In the genomic region with DNA sequence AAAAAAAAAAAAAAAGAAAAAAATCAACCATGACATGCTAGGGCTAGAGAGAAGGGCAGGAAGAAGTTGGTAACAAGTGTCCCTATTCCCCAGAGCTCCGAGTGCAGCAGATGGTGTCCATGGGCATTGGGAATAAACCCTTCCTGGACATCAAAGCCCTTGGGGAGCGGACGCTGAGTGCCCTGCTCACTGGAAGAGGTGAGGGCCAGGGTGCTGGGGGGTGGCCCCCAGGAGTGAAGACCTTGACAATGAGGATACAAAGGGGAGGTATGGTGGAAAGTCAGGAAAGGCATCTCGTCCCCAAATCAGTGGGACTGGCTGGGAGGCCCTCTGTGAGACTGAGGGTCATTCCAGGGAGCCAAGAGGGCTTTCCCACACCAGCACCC, we compare ENCODE assay signal across 13 cellular contexts. TPM values are rescaled to one million over a fixed set of nuclear protein-coding genes. Genes with fewer than 3 reads are reported as not detected.
DNase-seq lines count a peak whose midpoint lies in the region; ATAC-seq, FAIRE-seq and TF ChIP-seq lines count a peak whose summit lies in the region.
"Had no signal": no experiment of that assay in that cellular context is flagged by ENCODE, and none has a peak within 500 bp of the region (broad histone marks: within the 10 kb centered on the region; RNA-seq: fewer than 3 reads in every experiment).

No MANE protein-coding gene starts in this region.

- H3K27ac Mint-ChIP-seq in endodermal cell = no peak overlapping the region
- H3K27ac Mint-ChIP-seq in neural progenitor cell = peak overlapping the region; percentile 34

- TF ChIP-seq CTCF in HL-60 (IDR thresholded peaks at IDR 0.05; ENCODE audit: insufficient read depth, low read length) (no peak), endodermal cell (conservative IDR thresholded peaks at IDR 0.05) (no peak), neural progenitor cell (IDR thresholded peaks at IDR 0.05) (no peak)

- no peak for FAIRE-seq in GM12892 (lab: Jason Lieb, UNC)
- FAIRE-seq: TTC549 had no signal

- no peaks in the 10 kb centered on the region for H3K27me3 Mint-ChIP-seq in endodermal cell (ENCODE audit: insufficient read depth)
- peaks cover 24% of the 10 kb centered on the region for H3K27me3 Mint-ChIP-seq in neural progenitor cell (ENCODE audit: insufficient read depth, low read depth)

- ATAC-seq in HG02852 (IDR thresholded peaks at IDR 0.05; ENCODE audit: unreplicated experiment) = no peak
- ATAC-seq in GM18505 (IDR thresholded peaks at IDR 0.05; ENCODE audit: unreplicated experiment) = no peak

- H3K9me3 Mint-ChIP-seq in endodermal cell (no peaks in the 10 kb centered on the region), neural progenitor cell (peaks cover 9% of the 10 kb centered on the region)

- H3K4me3 ChIP-seq in BLaER1 = no peak overlapping the region
- no peak overlapping the region for H3K4me3 ChIP-seq in HL-60 (replicated peaks; ENCODE audit: insufficient read depth, low read length)
- H3K4me3 ChIP-seq in endodermal cell (ENCODE audit: low read length) = no peak overlapping the region
- H3K4me3 ChIP-seq in neural progenitor cell = no peak overlapping the region
- H3K4me3 ChIP-seq: cardiac muscle cell had no signal

- H3F3A ChIP-seq in neural progenitor cell (ENCODE audit: low read depth) = peaks cover 60% of the 10 kb centered on the region

- H3K27ac ChIP-seq in BLaER1 = no peak overlapping the region
- H3K27ac ChIP-seq in HL-60 (replicated peaks) = peak overlapping the region; percentile 73
- peak overlapping the region; percentile 78 for H3K27ac ChIP-seq in endodermal cell (ENCODE audit: low read depth, low read length)
- H3K27ac ChIP-seq in neural progenitor cell = peak overlapping the region; percentile 31

- peaks cover 24% of the 10 kb centered on the region for H3K79me2 ChIP-seq in neural progenitor cell (ENCODE audit: low read depth)

- 96 to 98% methylated on average over 4 of the region's 4 CpGs for WGBS in endodermal cell (ENCODE audit: insufficient coverage in 1 of 2, insufficient read length in 1 of 2), 2 experiments

- H3K4me3 Mint-ChIP-seq in endodermal cell = no peak overlapping the region
- peak overlapping the region; percentile 11 for H3K4me3 Mint-ChIP-seq in neural progenitor cell

- H3K9me3 ChIP-seq in BLaER1 = no peaks in the 10 kb centered on the region
- H3K9me3 ChIP-seq in endodermal cell (ENCODE audit: control insufficient read depth, low read length) = no peaks in the 10 kb centered on the region
- no peaks in the 10 kb centered on the region for H3K9me3 ChIP-seq in neural progenitor cell (ENCODE audit: low read depth)

- H3K4me2 ChIP-seq in BLaER1 (peak overlapping the region; percentile 50), neural progenitor cell (no peak overlapping the region)

- H3K36me3 Mint-ChIP-seq in endodermal cell (ENCODE audit: low read depth) (peaks cover 75% of the 10 kb centered on the region), neural progenitor cell (peaks cover 65% of the 10 kb centered on the region)

- H3K4me1 Mint-ChIP-seq in endodermal cell (no peaks in the 10 kb centered on the region), neural progenitor cell (peaks cover 42% of the 10 kb centered on the region)

- H3K36me3 ChIP-seq in BLaER1 = peaks cover 85% of the 10 kb centered on the region
- H3K36me3 ChIP-seq in endodermal cell (ENCODE audit: control insufficient read depth, insufficient read depth, low read length) = peaks cover 88% of the 10 kb centered on the region
- peaks cover 8% of the 10 kb centered on the region for H3K36me3 ChIP-seq in neural progenitor cell

- H3K27me3 ChIP-seq in BLaER1 (no peaks in the 10 kb centered on the region), HL-60 (ENCODE audit: insufficient read depth, poor library complexity, severe bottlenecking) (no peaks in the 10 kb centered on the region), endodermal cell (ENCODE audit: control insufficient read depth, insufficient read depth, low read length, poor library complexity, severe bottlenecking) (no peaks in the 10 kb centered on the region), neural progenitor cell (no peaks in the 10 kb centered on the region)
- H3K27me3 ChIP-seq: cardiac muscle cell had no signal

- TF ChIP-seq POLR2A in GM12892 (IDR thresholded peaks at IDR 0.05; ENCODE audit: low read depth, low read length) (no peak), GM18505 (IDR thresholded peaks at IDR 0.05; ENCODE audit: borderline replicate concordance, extremely low read depth, insufficient read depth, insufficient read length) (no peak)

- DNase-seq in HL-60 (ENCODE audit: low read depth in 1 of 2, low spot score in 1 of 2) = no peak
- no peak for DNase-seq in endodermal cell
- no peak for DNase-seq in neural progenitor cell (ENCODE audit: low spot score)
- no peak for DNase-seq in GOT3 (lab: John Stamatoyannopoulos, UW)
- no peak for DNase-seq in GM12892 (ENCODE audit: insufficient read length)
- DNase-seq: NCI-H1092, NCI-H510A had no signal

- H4K20me1 ChIP-seq in BLaER1 (peaks cover 49% of the 10 kb centered on the region), neural progenitor cell (ENCODE audit: low read depth) (peaks cover 52% of the 10 kb centered on the region)

- H3K9ac ChIP-seq in BLaER1 (no peak overlapping the region), endodermal cell (ENCODE audit: extremely low read depth, low read length, poor library complexity, severe bottlenecking) (no peak overlapping the region), neural progenitor cell (no peak overlapping the region)

- H3K4me1 ChIP-seq in BLaER1 (peaks cover 44% of the 10 kb centered on the region), endodermal cell (ENCODE audit: control insufficient read depth, insufficient read depth, low read length) (no peaks in the 10 kb centered on the region), neural progenitor cell (peaks cover 12% of the 10 kb centered on the region)

- no peak overlapping the region for H2AFZ ChIP-seq in neural progenitor cell (replicated peaks)

RNA-seq across cellular contexts. Expression of a gene that starts 11.6 kb away (rescaled TPM):
- total RNA-seq in endodermal cell = 10 to 100 TPM; 43.4 to 59.6 TPM
- polyA plus RNA-seq in endodermal cell (2013, experiment 1 of 2) = 123 TPM
- polyA plus RNA-seq in endodermal cell (2013, experiment 2 of 2) = 104 TPM
- 46.2 and 231 TPM in 2 replicates for total RNA-seq in neural progenitor cell (ENCODE audit: low replicate concordance)
- 0.66 TPM for polyA plus RNA-seq in GM12892 (2012; ENCODE audit: missing spikeins)

RNA-seq across cellular contexts. Expression of a gene that starts 14.0 kb away (rescaled TPM):
- under 1 TPM; 0.40 to 0.49 TPM for total RNA-seq in endodermal cell
- 2.1 TPM for polyA plus RNA-seq in endodermal cell (2013, experiment 1 of 2)
- 1.8 TPM for polyA plus RNA-seq in endodermal cell (2013, experiment 2 of 2)
- total RNA-seq in neural progenitor cell (ENCODE audit: low replicate concordance) = 0.22 and 1.3 TPM in 2 replicates
- polyA plus RNA-seq in GM12892 (2012; ENCODE audit: missing spikeins) = not detected

RNA-seq across cellular contexts. Expression of a gene that starts 16.8 kb away (rescaled TPM):
- total RNA-seq in endodermal cell = 10 to 100 TPM; 71.1 to 73.5 TPM
- polyA plus RNA-seq in endodermal cell (2013, experiment 1 of 2) = 65.4 TPM
- polyA plus RNA-seq in endodermal cell (2013, experiment 2 of 2) = 71.9 TPM
- total RNA-seq in neural progenitor cell (ENCODE audit: low replicate concordance) = 15.0 and 46.0 TPM in 2 replicates
- polyA plus RNA-seq in GM12892 (2012; ENCODE audit: missing spikeins) = 0.15 TPM

RNA-seq across cellular contexts. Expression of a gene that starts 29.3 kb away (rescaled TPM):
- not detected for total RNA-seq in endodermal cell
- polyA plus RNA-seq in endodermal cell (2013, experiment 1 of 2) = not detected
- not detected for polyA plus RNA-seq in endodermal cell (2013, experiment 2 of 2)
- not detected in 2 replicates for total RNA-seq in neural progenitor cell (ENCODE audit: low replicate concordance)
- polyA plus RNA-seq in GM12892 (2012; ENCODE audit: missing spikeins) = not detected
- total RNA-seq: cardiac muscle cell, myocyte had no signal
- polyA plus RNA-seq: cardiac muscle cell had no signal

RNA-seq across cellular contexts. Expression of a gene that starts 44.7 kb away (rescaled TPM):
- total RNA-seq in endodermal cell (not detected), neural progenitor cell (ENCODE audit: low replicate concordance) (not detected in 2 replicates)
- not detected for polyA plus RNA-seq in endodermal cell (2013, experiment 1 of 2)
- polyA plus RNA-seq in endodermal cell (2013, experiment 2 of 2) = not detected
- polyA plus RNA-seq in GM12892 (2012; ENCODE audit: missing spikeins) = not detected
- total RNA-seq: cardiac muscle cell, myocyte had no signal
- polyA plus RNA-seq: cardiac muscle cell had no signal
